ENCODE assay signal across 17 cellular contexts in genomic region chr15:60077581-60078359, GRCh38.
A peak's percentile ranks its signal among the peaks of the same experiment; 100 is the strongest.
DNase-seq lines count a peak whose midpoint lies in the region; ATAC-seq and TF ChIP-seq lines count a peak whose summit lies in the region.
"Had no signal": no experiment of that assay in that cellular context is flagged by ENCODE, and none has a peak within 500 bp of the region (broad histone marks: within the 10 kb centered on the region; RNA-seq: fewer than 3 reads in every experiment).

No MANE protein-coding gene starts in this region.

- H3K9ac ChIP-seq in SK-N-MC (ENCODE audit: insufficient read length): no peak overlapping the region
- H3K9ac ChIP-seq: GM23248 had no signal

- DNase-seq in activated CD4-positive, alpha-beta T cell treated with anti-CD3 and anti-CD28 coated beads for 36 hours: peak; percentile 61
- DNase-seq in activated CD4-positive, alpha-beta T cell treated with anti-CD3 and anti-CD28 coated beads for 1 hour: no peak
- DNase-seq in SK-N-MC (ENCODE audit: low read depth, low spot score): no peak
- peak; percentile 53 for DNase-seq in activated naive CD8-positive, alpha-beta T cell treated with anti-CD3 and anti-CD28 coated beads, Interleukin-2, amount 50 U/mL, for 24 hours
- peak in 2 of 3 experiments; percentile 5 to 12 for DNase-seq in stimulated activated CD4-positive, alpha-beta T cell treated with anti-CD3 and anti-CD28 coated beads, TNF-alpha, amount 100 ng/mL, for 24 hours (ENCODE audit: low read depth in 3 of 3)
- DNase-seq in GM20000 (ENCODE audit: low spot score): no peak
- DNase-seq in GF-D8 (lab: John Stamatoyannopoulos, UW): no peak
- DNase-seq: activated gamma-delta T cell treated with Interleukin-2 at 50 U/mL for 16 hours, GM23248, heart left ventricle, NCI-H2029 treated with DMSO at 0.1 percent for 48 hours, thyroid gland had no signal

- POLR2A ChIA-PET in activated CD4-positive, alpha-beta T cell treated with anti-CD3 and anti-CD28 coated beads for 36 hours (lab: Charles Lee): interaction anchor here (0.6 kb wide), 1 partner anchor 47 kb away, joined by 3 read pairs; no protein-coding TSS in a partner anchor

- H3K27ac Mint-ChIP-seq in activated CD4-positive, alpha-beta T cell treated with anti-CD3 and anti-CD28 coated beads for 36 hours: peak overlapping the region; percentile 45
- peak overlapping the region; percentile 81 for H3K27ac Mint-ChIP-seq in activated naive CD8-positive, alpha-beta T cell treated with anti-CD3 and anti-CD28 coated beads, Interleukin-2, amount 50 U/mL, for 24 hours
- H3K27ac Mint-ChIP-seq: CD8-positive, alpha-beta T cell had no signal

- no peaks in the 10 kb centered on the region for H3K36me3 ChIP-seq in SK-N-MC (ENCODE audit: insufficient read depth, low read length)
- H3K36me3 ChIP-seq: heart left ventricle, thyroid gland had no signal

- no peaks in the 10 kb centered on the region for H3K36me3 Mint-ChIP-seq in activated CD4-positive, alpha-beta T cell treated with anti-CD3 and anti-CD28 coated beads for 36 hours (ENCODE audit: low read depth)
- no peaks in the 10 kb centered on the region for H3K36me3 Mint-ChIP-seq in activated naive CD8-positive, alpha-beta T cell treated with anti-CD3 and anti-CD28 coated beads, Interleukin-2, amount 50 U/mL, for 24 hours (ENCODE audit: low read depth)
- H3K36me3 Mint-ChIP-seq: CD8-positive, alpha-beta T cell had no signal

- peak overlapping the region; percentile 74 for H3K27ac ChIP-seq in SK-N-MC
- H3K27ac ChIP-seq: A549, epithelial cell of prostate, GM23248, heart left ventricle, thyroid gland had no signal

- CTCF ChIA-PET in activated CD4-positive, alpha-beta T cell treated with anti-CD3 and anti-CD28 coated beads for 36 hours (lab: Charles Lee): interaction anchor here (0.6 to 1.7 kb wide), 4 partner anchors 10 to 326 kb away, joined by 3 to 5 read pairs (median 3); no protein-coding TSS in a partner anchor

- H3K9me3 ChIP-seq in SK-N-MC (ENCODE audit: low read depth, low read length): no peaks in the 10 kb centered on the region
- H3K9me3 ChIP-seq: A549, thyroid gland had no signal

- peak; percentile 88 for ATAC-seq in activated CD4-positive, alpha-beta T cell treated with anti-CD3 and anti-CD28 coated beads for 36 hours
- ATAC-seq in activated naive CD8-positive, alpha-beta T cell treated with anti-CD3 and anti-CD28 coated beads, Interleukin-2, amount 50 U/mL, for 24 hours: peak; percentile 83
- no peak for ATAC-seq in HG03025 (IDR thresholded peaks at IDR 0.05; ENCODE audit: low FRiP score, unreplicated experiment)
- ATAC-seq: A549; CD8-positive, alpha-beta T cell; heart left ventricle; left lobe of liver had no signal

- no peak overlapping the region for H3K4me3 Mint-ChIP-seq in activated CD4-positive, alpha-beta T cell treated with anti-CD3 and anti-CD28 coated beads for 36 hours
- H3K4me3 Mint-ChIP-seq in activated naive CD8-positive, alpha-beta T cell treated with anti-CD3 and anti-CD28 coated beads, Interleukin-2, amount 50 U/mL, for 24 hours: peak overlapping the region; percentile 19
- H3K4me3 Mint-ChIP-seq: CD8-positive, alpha-beta T cell had no signal

- peaks cover 47% of the 10 kb centered on the region for H3K4me1 Mint-ChIP-seq in activated CD4-positive, alpha-beta T cell treated with anti-CD3 and anti-CD28 coated beads for 36 hours
- H3K4me1 Mint-ChIP-seq in activated naive CD8-positive, alpha-beta T cell treated with anti-CD3 and anti-CD28 coated beads, Interleukin-2, amount 50 U/mL, for 24 hours: peaks cover 49% of the 10 kb centered on the region

- no peak overlapping the region for H3K4me3 ChIP-seq in SK-N-MC
- H3K4me3 ChIP-seq: A549, GM23248, heart left ventricle, thyroid gland had no signal

- peaks cover 2% of the 10 kb centered on the region for H3K9me3 Mint-ChIP-seq in activated CD4-positive, alpha-beta T cell treated with anti-CD3 and anti-CD28 coated beads for 36 hours (ENCODE audit: low read depth)
- no peaks in the 10 kb centered on the region for H3K9me3 Mint-ChIP-seq in activated naive CD8-positive, alpha-beta T cell treated with anti-CD3 and anti-CD28 coated beads, Interleukin-2, amount 50 U/mL, for 24 hours
- H3K9me3 Mint-ChIP-seq: CD8-positive, alpha-beta T cell had no signal

- H3K27me3 Mint-ChIP-seq in activated CD4-positive, alpha-beta T cell treated with anti-CD3 and anti-CD28 coated beads for 36 hours: peaks cover 8% of the 10 kb centered on the region
- H3K27me3 Mint-ChIP-seq in activated naive CD8-positive, alpha-beta T cell treated with anti-CD3 and anti-CD28 coated beads, Interleukin-2, amount 50 U/mL, for 24 hours: peaks cover 8% of the 10 kb centered on the region

- intact Hi-C loops in activated CD4-positive, alpha-beta T cell treated with anti-CD3 and anti-CD28 coated beads for 36 hours (cut with DNase I, micrococcal nuclease): loop anchor here (2.0 to 5.0 kb wide), 4 partner anchors 33 to 159 kb away; no protein-coding TSS in a partner anchor

- no peak for TF ChIP-seq CTCF in GM20000 (IDR thresholded peaks at IDR 0.05; ENCODE audit: extremely low read depth, missing control alignments)

Comparison
In these comparisons a context has a peak if more than half of its experiments do, and no peak if none do; other contexts are left out.
1. DNase-seq: peak in activated CD4-positive, alpha-beta T cell treated with anti-CD3 and anti-CD28 coated beads for 36 hours (single experiment), activated naive CD8-positive, alpha-beta T cell treated with anti-CD3 and anti-CD28 coated beads, Interleukin-2, amount 50 U/mL, for 24 hours (single experiment) and stimulated activated CD4-positive, alpha-beta T cell treated with anti-CD3 and anti-CD28 coated beads, TNF-alpha, amount 100 ng/mL, for 24 hours (2 of 3); none in activated CD4-positive, alpha-beta T cell treated with anti-CD3 and anti-CD28 coated beads for 1 hour (single experiment), SK-N-MC (single experiment), GM20000 (single experiment) and GF-D8 (single experiment).